ENCODE assay signal across 19 cellular contexts in genomic region chr4:55604996-55605395, GRCh38. TPM values are rescaled to one million over a fixed set of nuclear protein-coding genes. Genes with fewer than 3 reads are reported as not detected.
DNase-seq lines count a peak whose midpoint lies in the region; TF ChIP-seq lines count a peak whose summit lies in the region.
"Had no signal": no experiment of that assay in that cellular context is flagged by ENCODE, and none has a peak within 500 bp of the region (broad histone marks: within the 10 kb centered on the region; RNA-seq: fewer than 3 reads in every experiment).

No MANE protein-coding gene starts in this region.

- H3K27me3 ChIP-seq in effector memory CD4-positive, alpha-beta T cell (replicated peaks; ENCODE audit: control insufficient read depth, insufficient read depth, low read length, poor library complexity, severe bottlenecking), result no peaks in the 10 kb centered on the region
- H3K27me3 ChIP-seq in left ventricle myocardium inferior (ENCODE audit: low read depth), result no peaks in the 10 kb centered on the region
- H3K27me3 ChIP-seq: BLaER1 had no signal

- H3K27ac ChIP-seq in effector memory CD4-positive, alpha-beta T cell (ENCODE audit: insufficient read depth, low read length, poor library complexity, severe bottlenecking), result no peak overlapping the region
- H3K27ac ChIP-seq in left ventricle myocardium inferior (replicated peaks), result no peak overlapping the region
- H3K27ac ChIP-seq: 22Rv1, BLaER1 had no signal

- H3K27ac Mint-ChIP-seq in nephron progenitor cell, result peak overlapping the region; percentile 31
- H3K27ac Mint-ChIP-seq: CD8-positive, alpha-beta memory T cell; H9 had no signal

- no peak overlapping the region for H3K4me3 Mint-ChIP-seq in nephron progenitor cell
- H3K4me3 Mint-ChIP-seq: CD8-positive, alpha-beta memory T cell; H9; IgD-negative memory B cell had no signal

- H3K9me3 ChIP-seq in effector memory CD4-positive, alpha-beta T cell (ENCODE audit: control insufficient read depth, low read length), result no peaks in the 10 kb centered on the region
- no peaks in the 10 kb centered on the region for H3K9me3 ChIP-seq in left ventricle myocardium inferior (replicated peaks)
- H3K9me3 ChIP-seq: BLaER1 had no signal

- no peak overlapping the region for H3K4me3 ChIP-seq in effector memory CD4-positive, alpha-beta T cell (ENCODE audit: insufficient read depth, low read depth, low read length, poor library complexity, severe bottlenecking)
- no peak overlapping the region for H3K4me3 ChIP-seq in left ventricle myocardium inferior
- H3K4me3 ChIP-seq: BLaER1 had no signal

- TF ChIP-seq CTCF in nephron progenitor cell (IDR thresholded peaks at IDR 0.05) (no peak), GM10266 (IDR thresholded peaks at IDR 0.05; ENCODE audit: control insufficient read depth, insufficient read depth, low read depth, missing control alignments) (no peak), left ventricle myocardium inferior (IDR thresholded peaks at IDR 0.05; ENCODE audit: borderline replicate concordance) (no peak)

- H3K9me3 Mint-ChIP-seq in nephron progenitor cell, result no peaks in the 10 kb centered on the region
- H3K9me3 Mint-ChIP-seq: CD8-positive, alpha-beta memory T cell; H9; IgD-negative memory B cell had no signal

- no peaks in the 10 kb centered on the region for H3K4me1 Mint-ChIP-seq in nephron progenitor cell
- H3K4me1 Mint-ChIP-seq: IgD-negative memory B cell had no signal

- no peaks in the 10 kb centered on the region for H3K4me1 ChIP-seq in effector memory CD4-positive, alpha-beta T cell (ENCODE audit: control insufficient read depth, insufficient read depth, low read length, poor library complexity, severe bottlenecking)
- H3K4me1 ChIP-seq in left ventricle myocardium inferior, result no peaks in the 10 kb centered on the region
- H3K4me1 ChIP-seq: BLaER1 had no signal

- H3K36me3 ChIP-seq in effector memory CD4-positive, alpha-beta T cell (ENCODE audit: control insufficient read depth, insufficient read depth, low read length), result no peaks in the 10 kb centered on the region
- no peaks in the 10 kb centered on the region for H3K36me3 ChIP-seq in left ventricle myocardium inferior
- H3K36me3 ChIP-seq: BLaER1 had no signal

- DNase-seq in NCI-H2227 treated with DMSO at 0.1 percent for 48 hours (lab: John Stamatoyannopoulos, UW) (peak; percentile 34), NCI-H2227 (lab: John Stamatoyannopoulos, UW; ENCODE audit: unreplicated experiment) (no peak), NCI-H82 treated with DMSO at 0.1 percent for 48 hours (lab: John Stamatoyannopoulos, UW; ENCODE audit: unreplicated experiment) (peak; percentile 68), nephron progenitor cell (no peak), GM10266 (ENCODE audit: extremely low spot score) (no peak), left ventricle myocardium inferior (no peak)
- no peak for DNase-seq in NK-92 treated with Interleukin-12 subunit alpha and Interleukin-12 subunit beta, amount 100 ng/mL, for 24 hours (lab: John Stamatoyannopoulos, UW)
- DNase-seq in effector memory CD4-positive, alpha-beta T cell, result no peak
- DNase-seq: CD8-positive, alpha-beta memory T cell; DMS 273 treated with DMSO at 0.1 percent for 48 hours; DMS79 treated with DMSO at 0.1 percent for 48 hours; EL; GOT3; H9 had no signal

- peaks cover 7% of the 10 kb centered on the region for H3K36me3 Mint-ChIP-seq in nephron progenitor cell (ENCODE audit: low read depth)
- H3K36me3 Mint-ChIP-seq: CD8-positive, alpha-beta memory T cell; IgD-negative memory B cell had no signal

- intact Hi-C loops in left ventricle myocardium inferior (cut with micrococcal nuclease), result no loop called here

- peaks cover 6% of the 10 kb centered on the region for H3K27me3 Mint-ChIP-seq in nephron progenitor cell (ENCODE audit: low read depth, poor library complexity)
- H3K27me3 Mint-ChIP-seq: IgD-negative memory B cell had no signal

RNA-seq across cellular contexts. Expression of gene PDCL2, which starts 13.0 kb away (rescaled TPM):
- total RNA-seq in left ventricle myocardium inferior, result not detected
- total RNA-seq: A673; CD8-positive, alpha-beta memory T cell; H9; HT-29 had no signal

RNA-seq across cellular contexts. Expression of gene NMU, which starts 31.1 kb away (rescaled TPM):
- total RNA-seq in left ventricle myocardium inferior, result not detected
- total RNA-seq: A673; CD8-positive, alpha-beta memory T cell had no signal

RNA-seq across cellular contexts. Expression of gene CLOCK, which starts 58.3 kb away (rescaled TPM):
- total RNA-seq in left ventricle myocardium inferior, result 34.2 TPM

Comparison
In these comparisons a context has a peak if more than half of its experiments do, and no peak if none do; other contexts are left out.
1. DNase-seq: peak in NCI-H2227 treated with DMSO at 0.1 percent for 48 hours (single experiment) and NCI-H82 treated with DMSO at 0.1 percent for 48 hours (single experiment); none in NCI-H2227 (single experiment), nephron progenitor cell (single experiment), NK-92 treated with Interleukin-12 subunit alpha and Interleukin-12 subunit beta, amount 100 ng/mL, for 24 hours (single experiment), effector memory CD4-positive, alpha-beta T cell (0 of 3), GM10266 (single experiment) and left ventricle myocardium inferior (single experiment).